6 cellular contexts compared by ENCODE assay signal in the genomic region with DNA sequence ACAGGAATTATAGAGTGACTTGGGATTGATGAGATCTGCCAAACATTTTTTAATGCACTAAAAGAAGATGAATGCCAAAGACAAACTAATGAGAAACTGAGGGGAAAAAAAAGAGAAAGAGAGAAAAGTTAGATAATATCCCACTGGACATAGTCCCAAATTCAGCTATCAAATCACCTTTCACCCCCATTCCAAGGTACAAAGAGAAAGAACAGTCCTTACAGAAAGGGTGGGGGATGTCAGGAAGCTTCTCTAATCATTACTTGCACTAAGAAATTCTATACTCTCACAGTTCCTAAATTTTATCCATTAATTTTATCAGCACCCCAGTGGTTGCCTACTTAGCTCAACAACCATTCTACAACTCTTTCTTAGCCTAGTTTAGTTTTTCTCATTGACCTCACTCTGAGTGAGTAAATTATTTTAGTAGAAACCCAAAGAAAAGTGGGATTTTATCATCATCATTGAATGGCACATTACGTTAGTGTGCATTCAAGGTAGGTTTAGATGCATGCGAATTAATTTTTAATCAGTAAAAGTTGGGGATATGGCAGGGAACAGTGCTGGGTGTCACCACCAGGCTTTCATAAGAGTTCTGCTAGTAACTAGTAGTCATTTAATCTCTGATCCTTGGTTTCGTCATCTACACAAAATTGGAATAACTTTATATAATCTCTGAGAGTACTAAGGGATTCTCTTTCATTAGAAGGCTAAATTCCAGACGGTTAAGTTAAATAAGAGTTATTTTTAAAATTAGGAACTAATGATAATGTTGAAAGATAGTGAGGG.
"Had no signal": no experiment of that assay in that cellular context is flagged by ENCODE, and none has a peak within 500 bp of the region (broad histone marks: within the 10 kb centered on the region; RNA-seq: fewer than 3 reads in every experiment).

No MANE protein-coding gene starts in this region.

- H3K4me2 ChIP-seq: GM23338 had no signal

- FAIRE-seq: H1, H54, HTR-8/SVneo had no signal

- H2AFZ ChIP-seq: GM23338 had no signal

- ATAC-seq: GM23338 had no signal

- H3K4me3 ChIP-seq: GM23338 had no signal

- DNase-seq: H9, HCEC 1CT had no signal
